In the genomic region with DNA sequence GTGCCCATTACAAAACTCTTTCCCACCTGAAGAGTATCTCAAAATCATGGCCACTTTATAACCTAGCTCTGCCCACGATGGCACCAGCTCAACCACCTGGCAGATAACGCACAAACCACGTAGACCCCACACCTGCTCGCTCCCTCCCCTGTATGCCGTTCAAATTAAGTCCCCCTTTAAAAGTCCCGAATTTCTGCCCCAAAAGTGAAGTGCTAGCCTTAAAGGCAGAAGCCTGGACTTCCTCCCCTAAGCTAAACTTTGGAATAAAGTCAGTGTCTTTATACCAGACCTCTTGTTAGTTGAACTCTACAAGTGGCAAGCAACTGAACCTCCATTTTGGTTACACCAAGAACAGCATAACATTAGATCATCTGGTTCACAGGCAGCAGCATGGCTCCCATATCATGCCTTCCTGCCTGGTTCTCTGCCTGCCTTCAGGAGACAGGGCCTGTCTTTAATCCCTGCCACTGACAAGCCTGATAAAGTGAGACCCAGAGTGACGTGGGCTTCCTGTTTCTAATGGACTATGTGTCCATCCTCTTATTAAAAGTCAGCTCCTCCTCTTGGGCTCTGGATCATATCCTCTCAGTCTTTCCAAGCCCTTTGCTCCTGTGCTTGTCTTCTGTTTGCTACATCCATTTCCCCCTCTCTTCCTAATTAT, we compare ENCODE assay signal across 21 cellular contexts. TPM values are rescaled to one million over a fixed set of nuclear protein-coding genes. Genes with fewer than 3 reads are reported as not detected.
"Had no signal": no experiment of that assay in that cellular context is flagged by ENCODE, and none has a peak within 500 bp of the region (broad histone marks: within the 10 kb centered on the region; RNA-seq: fewer than 3 reads in every experiment).

No MANE protein-coding gene starts in this region.

- H3K4me3 ChIP-seq: breast epithelium, heart right ventricle, left ventricle myocardium inferior, ovary, prostate gland, testis, transverse colon had no signal

- H3K9me3 ChIP-seq: breast epithelium, heart right ventricle, left ventricle myocardium inferior, ovary, prostate gland, testis, transverse colon had no signal

- H3K4me1 ChIP-seq: breast epithelium had no signal

- ATAC-seq: activated CD8-positive, alpha-beta T cell treated with anti-CD3 and anti-CD28 coated beads for 36 hours; activated T-cell treated with anti-CD3 and anti-CD28 coated beads, Interleukin-2, amount 50 U/mL, for 4 hours; activated T-helper 17 cell treated with anti-CD3 and anti-CD28 coated beads, Interleukin-2, amount 50 U/mL, for 72 hours; esophagus mucosa; naive thymus-derived CD4-positive, alpha-beta T cell had no signal

- H3K27ac ChIP-seq: breast epithelium, left ventricle myocardium inferior, ovary, prostate gland, testis, transverse colon had no signal

- H3K27me3 ChIP-seq: breast epithelium, heart right ventricle, testis had no signal

- DNase-seq: activated CD4-positive, alpha-beta T cell treated with anti-CD3 and anti-CD28 coated beads for 1 hour; activated CD4-positive, alpha-beta T cell treated with anti-CD3 and anti-CD28 coated beads, Interleukin-2, amount 10 ng/mL, durations not matched to agents 7 days and 5 days; activated CD8-positive, alpha-beta T cell treated with anti-CD3 and anti-CD28 coated beads for 36 hours; activated gamma-delta T cell treated with Interleukin-2 at 50 U/mL for 16 hours; activated naive CD4-positive, alpha-beta T cell treated with anti-CD3 and anti-CD28 coated beads, Interleukin-2, amount 50 U/mL, for 16 hours; activated T-cell treated with anti-CD3 and anti-CD28 coated beads, Interleukin-2, amount 50 U/mL, for 4 hours; endodermal cell; foreskin melanocyte; heart right ventricle; left ventricle myocardium inferior; mammary epithelial cell; naive thymus-derived CD4-positive, alpha-beta T cell; ovary; stimulated activated naive CD4-positive, alpha-beta T cell; T-helper 9 cell; testis; transverse colon had no signal

- H3K36me3 ChIP-seq: breast epithelium, heart right ventricle, left ventricle myocardium inferior, ovary, prostate gland, transverse colon had no signal

RNA-seq across cellular contexts. Expression of gene NNMT, which starts 32.6 kb away (rescaled TPM):
- total RNA-seq: activated CD4-positive, alpha-beta T cell treated with anti-CD3 and anti-CD28 coated beads, Interleukin-2, amount 10 ng/mL, durations not matched to agents 7 days and 5 days; activated CD8-positive, alpha-beta T cell treated with anti-CD3 and anti-CD28 coated beads for 36 hours; activated T-helper 17 cell treated with anti-CD3 and anti-CD28 coated beads, Interleukin-2, amount 50 U/mL, for 72 hours; endodermal cell; naive thymus-derived CD4-positive, alpha-beta T cell had no signal
